In the genomic region with DNA sequence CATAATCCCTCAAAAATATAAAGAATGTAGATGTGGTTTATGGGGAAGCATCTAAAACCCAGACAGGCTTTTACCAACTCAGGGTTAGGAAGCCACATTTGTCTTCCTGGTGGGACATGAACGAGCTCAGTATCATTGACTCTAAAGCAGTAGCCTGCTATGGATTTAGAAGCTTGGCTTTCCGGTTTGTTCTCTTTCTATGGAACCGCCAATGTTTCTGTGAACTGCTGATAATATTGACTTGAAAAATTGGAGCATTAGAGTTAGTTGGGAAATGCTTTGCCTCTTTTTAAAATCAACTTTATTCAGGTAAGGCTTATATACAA, we compare ENCODE assay signal across 13 cellular contexts.
"Had no signal": no experiment of that assay in that cellular context is flagged by ENCODE, and none has a peak within 500 bp of the region (broad histone marks: within the 10 kb centered on the region; RNA-seq: fewer than 3 reads in every experiment).

No MANE protein-coding gene starts in this region.

- H3K27ac ChIP-seq: adrenal gland, gastroesophageal sphincter, neutrophil, tibial artery had no signal

- H3K9me3 ChIP-seq: adrenal gland, neutrophil, tibial artery had no signal

- H3K27me3 ChIP-seq: adrenal gland, gastroesophageal sphincter, neutrophil, tibial artery had no signal

- H3K4me1 ChIP-seq: adrenal gland, gastroesophageal sphincter, tibial artery had no signal

- H3K4me3 ChIP-seq: adrenal gland, gastroesophageal sphincter, tibial artery had no signal

- ATAC-seq: gastroesophageal sphincter; stimulated activated effector memory CD8-positive, alpha-beta T cell treated with anti-CD3 and anti-CD28 coated beads, Interleukin-12 subunit alpha, Interleukin-12 subunit beta, amount 100 ng/mL, for 72 hours; T-helper 17 cell had no signal

- DNase-seq: activated CD4-positive, alpha-beta T cell treated with anti-CD3 and anti-CD28 coated beads, Interleukin-2, amount 10 ng/mL, durations not matched to agents 7 days and 5 days; activated CD4-positive, CD25-positive, alpha-beta regulatory T cell; activated naive CD4-positive, alpha-beta T cell treated with anti-CD3 and anti-CD28 coated beads, Interleukin-2, amount 50 U/mL, for 16 hours; adrenal gland; effector memory CD4-positive, alpha-beta T cell; kidney; naive B cell; posterior cingulate gyrus; T-helper 17 cell; tibial artery had no signal

- FAIRE-seq: kidney had no signal
